In the genomic region with DNA sequence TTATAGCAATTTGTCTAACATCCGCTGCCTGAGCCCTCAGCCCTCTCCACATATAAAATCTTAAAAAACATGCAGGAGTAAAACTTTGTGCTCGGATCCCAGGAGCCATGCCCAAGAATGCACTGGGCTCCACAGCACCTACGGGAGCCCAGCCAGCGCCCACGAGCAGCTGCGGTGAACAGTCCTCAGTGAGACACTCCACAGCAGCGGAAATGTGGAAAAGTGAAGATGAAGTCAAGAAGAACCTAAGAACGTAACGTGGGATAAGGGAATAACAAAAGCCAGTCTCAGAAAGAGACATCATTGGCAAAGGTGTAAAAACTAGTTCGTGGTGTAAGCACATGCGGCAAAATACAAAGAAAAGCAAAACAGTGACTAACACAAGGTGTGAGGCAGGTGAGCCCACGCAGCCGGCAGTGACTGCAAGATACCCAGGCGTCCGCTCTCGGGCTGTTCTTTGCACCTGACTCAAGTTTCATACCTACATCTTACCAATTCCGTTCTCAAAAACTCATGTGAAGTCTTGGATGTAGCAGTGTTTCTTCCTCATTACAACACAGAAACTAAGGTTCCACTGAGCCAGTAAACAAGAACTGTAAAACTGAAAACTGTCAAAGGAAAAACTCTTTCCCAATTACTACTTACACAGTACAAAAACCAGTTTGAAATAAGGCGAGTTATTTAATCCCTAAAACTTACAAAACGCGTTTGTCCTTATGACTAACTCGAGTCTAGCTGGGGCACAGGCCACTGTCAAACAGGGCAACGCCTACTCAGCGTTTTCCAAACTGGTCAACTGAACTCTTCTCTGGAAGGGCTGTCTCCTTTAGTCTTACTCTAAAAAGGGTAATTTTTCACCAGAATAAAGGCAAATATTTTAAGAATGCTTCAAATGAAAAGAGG, we compare ENCODE assay signal across 8 cellular contexts. TPM values are rescaled to one million over a fixed set of nuclear protein-coding genes. Genes with fewer than 3 reads are reported as not detected.
DNase-seq lines count a peak whose midpoint lies in the region; ATAC-seq and TF ChIP-seq lines count a peak whose summit lies in the region.

No MANE protein-coding gene starts in this region.

- no peak for ATAC-seq in left ventricle myocardium superior
- ATAC-seq in HG03439 (IDR thresholded peaks at IDR 0.05; ENCODE audit: unreplicated experiment): no peak

- peaks cover 23% of the 10 kb centered on the region for H3K4me1 Mint-ChIP-seq in endothelial cell (ENCODE audit: unreplicated experiment)
- peaks cover 41% of the 10 kb centered on the region for H3K4me1 Mint-ChIP-seq in osteocyte (ENCODE audit: unreplicated experiment)

- H3K36me3 ChIP-seq in cardiac muscle cell: no peaks in the 10 kb centered on the region
- no peaks in the 10 kb centered on the region for H3K36me3 ChIP-seq in urinary bladder (ENCODE audit: insufficient read depth)

- H3K4me3 ChIP-seq in cardiac muscle cell (peak overlapping the region; percentile 73), urinary bladder (ENCODE audit: low read depth, low read length) (peak overlapping the region; percentile 96)

- no peaks in the 10 kb centered on the region for H3K9me3 Mint-ChIP-seq in endothelial cell (ENCODE audit: unreplicated experiment)
- H3K9me3 Mint-ChIP-seq in osteocyte (ENCODE audit: unreplicated experiment): peaks cover 2% of the 10 kb centered on the region

- H3K9me3 ChIP-seq in cardiac muscle cell (ENCODE audit: low read depth): no peaks in the 10 kb centered on the region

- DNase-seq in cardiac muscle cell (ENCODE audit: low read depth in 1 of 2, low spot score in 1 of 2) (no peak), left ventricle myocardium superior (no peak), endothelial cell (ENCODE audit: low spot score) (no peak), osteocyte (ENCODE audit: extremely low spot score, unreplicated experiment) (no peak), NCI-H774 (lab: John Stamatoyannopoulos, UW) (no peak)
- peak; percentile 47 for DNase-seq in activated CD4-positive, alpha-beta T cell treated with anti-CD3 and anti-CD28 coated beads, Interleukin-2, amount 50 U/mL, for 1 hour

- no peaks in the 10 kb centered on the region for H3K27me3 ChIP-seq in cardiac muscle cell

- H3K36me3 Mint-ChIP-seq in endothelial cell (ENCODE audit: low read depth, unreplicated experiment) (peaks cover 32% of the 10 kb centered on the region), osteocyte (ENCODE audit: unreplicated experiment) (peaks cover 15% of the 10 kb centered on the region)

- H3K4me1 ChIP-seq in cardiac muscle cell (ENCODE audit: low read depth): peaks cover 11% of the 10 kb centered on the region
- peaks cover 4% of the 10 kb centered on the region for H3K4me1 ChIP-seq in urinary bladder (ENCODE audit: insufficient read depth)

- WGBS in urinary bladder: 62% methylated on average over 23 of the region's 23 CpGs

- TF ChIP-seq CTCF in cardiac muscle cell (IDR thresholded peaks at IDR 0.05; ENCODE audit: low read depth, low read length) (no peak), endothelial cell (IDR thresholded peaks at IDR 0.05; ENCODE audit: unreplicated experiment) (no peak), osteocyte (IDR thresholded peaks at IDR 0.05) (no peak)

- intact Hi-C loops in left ventricle myocardium superior (cut with micrococcal nuclease): no loop called here

- peak overlapping the region; percentile 97 for H3K4me3 Mint-ChIP-seq in endothelial cell (ENCODE audit: unreplicated experiment)
- H3K4me3 Mint-ChIP-seq in osteocyte (ENCODE audit: unreplicated experiment): peak overlapping the region; percentile 80

- H3K27me3 Mint-ChIP-seq in endothelial cell (ENCODE audit: unreplicated experiment): peaks cover 6% of the 10 kb centered on the region
- no peaks in the 10 kb centered on the region for H3K27me3 Mint-ChIP-seq in osteocyte (ENCODE audit: unreplicated experiment)

- peak overlapping the region; percentile 85 for H3K27ac Mint-ChIP-seq in endothelial cell (ENCODE audit: unreplicated experiment)
- H3K27ac Mint-ChIP-seq in osteocyte (ENCODE audit: unreplicated experiment): peak overlapping the region; percentile 77

- H3K27ac ChIP-seq in cardiac muscle cell (no peak overlapping the region), urinary bladder (ENCODE audit: low read depth) (no peak overlapping the region)

RNA-seq across cellular contexts. Expression of a gene that starts 1.7 kb away (rescaled TPM):
- total RNA-seq in cardiac muscle cell: 47.1 and 64.1 TPM in 2 replicates
- 7.8 and 13.0 TPM in 2 replicates for polyA plus RNA-seq in cardiac muscle cell
- total RNA-seq in left ventricle myocardium superior: 20.4 TPM
- total RNA-seq in endothelial cell (ENCODE audit: unreplicated experiment): 44.7 TPM
- total RNA-seq in osteocyte: 34.4 and 37.1 TPM in 2 replicates
- 27.9 TPM for total RNA-seq in urinary bladder
- 14.9 TPM for polyA plus RNA-seq in urinary bladder

RNA-seq across cellular contexts. Expression of a gene that starts 55.5 kb away (rescaled TPM):
- 60.2 and 66.4 TPM in 2 replicates for total RNA-seq in cardiac muscle cell
- 48.9 and 60.1 TPM in 2 replicates for polyA plus RNA-seq in cardiac muscle cell
- 116 TPM for total RNA-seq in left ventricle myocardium superior
- 46.8 TPM for total RNA-seq in endothelial cell (ENCODE audit: unreplicated experiment)
- 38.9 and 41.9 TPM in 2 replicates for total RNA-seq in osteocyte
- 24.6 TPM for total RNA-seq in urinary bladder
- polyA plus RNA-seq in urinary bladder: 59.8 TPM
